ENCODE assay signal across 36 cellular contexts in genomic region chr12:112527501-112527900, GRCh38.
DNase-seq lines count a peak whose midpoint lies in the region; ATAC-seq, FAIRE-seq and TF ChIP-seq lines count a peak whose summit lies in the region.
"Had no signal": no experiment of that assay in that cellular context is flagged by ENCODE, and none has a peak within 500 bp of the region (broad histone marks: within the 10 kb centered on the region; RNA-seq: fewer than 3 reads in every experiment).

No MANE protein-coding gene starts in this region.

- peak; percentile 54 for DNase-seq in NCI-H82 (lab: John Stamatoyannopoulos, UW)
- DNase-seq in NCI-H82 treated with DMSO at 0.1 percent for 48 hours (lab: John Stamatoyannopoulos, UW; ENCODE audit: unreplicated experiment) = no peak
- peak; percentile 60 to 83 for DNase-seq in SJSA1 (ENCODE audit: low read depth in 1 of 2, low spot score in 2 of 2)
- DNase-seq in K562 (ENCODE audit: extremely low read depth in 1 of 4, low spot score in 3 of 4) = peak in 1 of 4 experiments; percentile 28
- DNase-seq in stimulated activated naive B cell treated with anti-CD40 and anti-IgM and Interleukin-4, amounts not matched to agents 10 μg/mL and 1 μg/mL and 100 μg/mL, for 72 hours = no peak
- no peak for DNase-seq in dermis blood vessel endothelial cell
- no peak for DNase-seq in DMS53 (lab: John Stamatoyannopoulos, UW)
- DNase-seq: 8988T; ACHN; AML-193; BE2C; C1 segment of cervical spinal cord; Caco-2; Calu3; CD4-positive, alpha-beta memory T cell; CD4-positive, alpha-beta T cell; CD4-positive, CD25-positive, alpha-beta regulatory T cell; CD8-positive, alpha-beta memory T cell; CD8-positive, alpha-beta T cell; COR-L47; DMS 273 treated with DMSO at 0.1 percent for 48 hours; DMS153; DMS79; DMS79 treated with DMSO at 0.1 percent for 48 hours; DND-41; EL had no signal

- intact Hi-C loops in K562 (cut with micrococcal nuclease) = no loop called here

- no peak for FAIRE-seq in K562 (lab: Jason Lieb, UNC)
- FAIRE-seq: A204.1, A549, D721Med had no signal

- H3K4me2 ChIP-seq in K562 (ENCODE audit: insufficient read depth, low read length) = no peak overlapping the region
- H3K4me2 ChIP-seq: A549; BLaER1; BLaER1 treated with 17β-estradiol and CSF1 and Interleukin-3, amounts not matched to agents 10 nM and 100 nM had no signal

- CTCF ChIA-PET in K562 (lab: Yijun Ruan, JAX; ENCODE audit: low intra/inter-chr PET ratio) = no interaction called here

- H3K27ac ChIP-seq in SJSA1 (no peak overlapping the region), K562 (ENCODE audit: extremely low read depth, low read depth, low read length) (no peak overlapping the region)
- H3K27ac ChIP-seq: 22Rv1; A549; BLaER1; BLaER1 treated with 17β-estradiol and CSF1 and Interleukin-3, amounts not matched to agents 10 nM and 100 nM; C4-2B had no signal

- H3K4me3 Mint-ChIP-seq in stimulated activated naive B cell treated with anti-CD40 and anti-IgM and Interleukin-4, amounts not matched to agents 10 μg/mL and 1 μg/mL and 100 μg/mL, for 72 hours = no peak overlapping the region
- H3K4me3 Mint-ChIP-seq: B cell; CD14-positive monocyte; CD4-positive, alpha-beta memory T cell; CD4-positive, alpha-beta T cell; CD4-positive, CD25-positive, alpha-beta regulatory T cell; CD8-positive, alpha-beta memory T cell; CD8-positive, alpha-beta T cell had no signal

- no peaks in the 10 kb centered on the region for H3K79me2 ChIP-seq in K562 (ENCODE audit: control insufficient read depth, insufficient read depth, low read length)

- peak overlapping the region; percentile 60 for H3K27ac Mint-ChIP-seq in stimulated activated naive B cell treated with anti-CD40 and anti-IgM and Interleukin-4, amounts not matched to agents 10 μg/mL and 1 μg/mL and 100 μg/mL, for 72 hours
- H3K27ac Mint-ChIP-seq: B cell; CD4-positive, alpha-beta T cell; CD4-positive, CD25-positive, alpha-beta regulatory T cell; CD8-positive, alpha-beta T cell had no signal

- H3K9me3 ChIP-seq in SJSA1 (replicated peaks) = peaks cover 42% of the 10 kb centered on the region
- H3K9me3 ChIP-seq in K562 (replicated peaks; ENCODE audit: control insufficient read depth, insufficient read depth, low read depth, low read length) = no peaks in the 10 kb centered on the region
- H3K9me3 ChIP-seq: A549, BE2C, BLaER1, Caco-2 had no signal

- no peaks in the 10 kb centered on the region for H3K4me1 Mint-ChIP-seq in stimulated activated naive B cell treated with anti-CD40 and anti-IgM and Interleukin-4, amounts not matched to agents 10 μg/mL and 1 μg/mL and 100 μg/mL, for 72 hours
- H3K4me1 Mint-ChIP-seq: B cell; CD14-positive monocyte; CD4-positive, alpha-beta memory T cell; CD4-positive, CD25-positive, alpha-beta regulatory T cell; CD8-positive, alpha-beta memory T cell had no signal

- TF ChIP-seq CTCF in K562 (IDR thresholded peaks at IDR 0.05 in 2 of 3, conservative IDR thresholded peaks at IDR 0.05 in 1 of 3; ENCODE audit: insufficient read depth in 2 of 3, low read depth in 1 of 3, low read length in 3 of 3) = no peak

- no TSS peak for BruUV-seq in K562 (replicated peaks; lab: Mats Ljungman, UMichigan)

- H3K9me3 Mint-ChIP-seq in stimulated activated naive B cell treated with anti-CD40 and anti-IgM and Interleukin-4, amounts not matched to agents 10 μg/mL and 1 μg/mL and 100 μg/mL, for 72 hours = peaks cover 0 to 7% of the 10 kb centered on the region in 2 donors
- H3K9me3 Mint-ChIP-seq: CD4-positive, alpha-beta memory T cell; CD4-positive, alpha-beta T cell; CD8-positive, alpha-beta memory T cell; CD8-positive, alpha-beta T cell had no signal

- H2AFZ ChIP-seq in K562 (ENCODE audit: low read depth, low read length) = 0 out of 2 replicates have a peak overlapping the region, but pooled peaks have one; percentile 51

- peaks cover 27% of the 10 kb centered on the region for H3K27me3 ChIP-seq in SJSA1 (replicated peaks)
- H3K27me3 ChIP-seq in K562 (ENCODE audit: control insufficient read depth in 2 of 2, insufficient read depth in 2 of 2, low read length in 2 of 2) = peaks cover 6 to 22% of the 10 kb centered on the region in 2 experiments; a peak in 4 of 5 replicates
- H3K27me3 ChIP-seq: BE2C; BLaER1; BLaER1 treated with 17β-estradiol and CSF1 and Interleukin-3, amounts not matched to agents 10 nM and 100 nM had no signal

- TF ChIP-seq RAD21 in K562 (CRISPR knock-in tag; conservative IDR thresholded peaks at IDR 0.05 in 1 of 2, IDR thresholded peaks at IDR 0.05 in 1 of 2) = no peak

- in situ Hi-C loops in K562 (cut with MboI) = no loop called here

- TF ChIP-seq POLR2A in K562 (conservative IDR thresholded peaks at IDR 0.05) = no peak

- TF ChIP-seq EP300 in K562 (IDR thresholded peaks at IDR 0.05; ENCODE audit: low read length) = no peak

- H3K36me3 Mint-ChIP-seq in stimulated activated naive B cell treated with anti-CD40 and anti-IgM and Interleukin-4, amounts not matched to agents 10 μg/mL and 1 μg/mL and 100 μg/mL, for 72 hours = no peaks in the 10 kb centered on the region
- H3K36me3 Mint-ChIP-seq: CD14-positive monocyte; CD4-positive, alpha-beta memory T cell; CD8-positive, alpha-beta T cell had no signal

- H3K4me3 ChIP-seq in SJSA1 = no peak overlapping the region
- H3K4me3 ChIP-seq in K562 = no peak overlapping the region
- H3K4me3 ChIP-seq: A549; BLaER1; BLaER1 treated with 17β-estradiol and CSF1 and Interleukin-3, amounts not matched to agents 10 nM and 100 nM had no signal

- H3K36me3 ChIP-seq in SJSA1 = no peaks in the 10 kb centered on the region
- no peaks in the 10 kb centered on the region for H3K36me3 ChIP-seq in K562 (ENCODE audit: control insufficient read depth, insufficient read depth, low read length)
- H3K36me3 ChIP-seq: BE2C; BLaER1; BLaER1 treated with 17β-estradiol and CSF1 and Interleukin-3, amounts not matched to agents 10 nM and 100 nM had no signal

- 0% methylated on average over 4 of the region's 4 CpGs for WGBS in K562 (ENCODE audit: insufficient coverage, low coverage, missing lambda C conversion rate)

- POLR2A ChIA-PET in K562 (lab: Yijun Ruan, JAX) = interaction anchor here (0.6 kb wide), 2 partner anchors 9 to 692 kb away, joined by 3 read pairs; no protein-coding TSS in a partner anchor

- no peaks in the 10 kb centered on the region for H3K9me1 ChIP-seq in K562 (ENCODE audit: control insufficient read depth, insufficient read depth, low read length)

- peak; percentile 69 for ATAC-seq in K562
- no peak for ATAC-seq in stimulated activated naive B cell treated with anti-CD40 and anti-IgM and Interleukin-4, amounts not matched to agents 10 μg/mL and 1 μg/mL and 100 μg/mL, for 72 hours (replicated peaks)
- ATAC-seq in SK-N-SH treated with all-trans-retinoic acid at 6 μM for 48 hours = no peak
- ATAC-seq: CD8-positive, alpha-beta T cell had no signal

- H4K20me1 ChIP-seq in K562 (replicated peaks; ENCODE audit: control insufficient read depth, insufficient read depth, low read length) = no peaks in the 10 kb centered on the region
- H4K20me1 ChIP-seq: BLaER1; BLaER1 treated with 17β-estradiol and CSF1 and Interleukin-3, amounts not matched to agents 10 nM and 100 nM had no signal

- H3K27me3 Mint-ChIP-seq in stimulated activated naive B cell treated with anti-CD40 and anti-IgM and Interleukin-4, amounts not matched to agents 10 μg/mL and 1 μg/mL and 100 μg/mL, for 72 hours = peaks cover 0 to 4% of the 10 kb centered on the region in 2 donors
- H3K27me3 Mint-ChIP-seq: CD4-positive, alpha-beta memory T cell; CD4-positive, alpha-beta T cell had no signal

- H3K9ac ChIP-seq in K562 (ENCODE audit: insufficient read depth in 1 of 2, low read depth in 2 of 2, low read length in 2 of 2) = no peak overlapping the region; a peak in 1 of 4 replicates
- H3K9ac ChIP-seq: BLaER1; BLaER1 treated with 17β-estradiol and CSF1 and Interleukin-3, amounts not matched to agents 10 nM and 100 nM had no signal

- H3K4me1 ChIP-seq in SJSA1 (replicated peaks) (no peaks in the 10 kb centered on the region), K562 (replicated peaks in 1 of 2; ENCODE audit: control insufficient read depth in 2 of 2, insufficient read depth in 2 of 2, low read length in 2 of 2) (no peaks in the 10 kb centered on the region)
- H3K4me1 ChIP-seq: A549, BE2C, BLaER1, Caco-2 had no signal

TF ChIP-seq in K562, 482 proteins besides CTCF, POLR2A, EP300 and RAD21 (continues in another document):
- no peak for TF ChIP-seq TCF3 (CRISPR knock-in tag; IDR thresholded peaks at IDR 0.05)
- no peak for TF ChIP-seq TCF7 (IDR thresholded peaks at IDR 0.05; ENCODE audit: borderline replicate concordance)
- TF ChIP-seq ZNF644 (tag; IDR thresholded peaks at IDR 0.05; ENCODE audit: low read depth) = no peak
- no peak for TF ChIP-seq ZNF668 (CRISPR knock-in tag; IDR thresholded peaks at IDR 0.05)
- TF ChIP-seq XRCC4 (IDR thresholded peaks at IDR 0.05; ENCODE audit: extremely low read depth, insufficient read depth, insufficient read length) = no peak

TF ChIP-seq in SK-N-SH treated with all-trans-retinoic acid at 6 μM for 48 hours, 23 proteins besides CTCF, POLR2A, EP300 and RAD21 (continues in another document):
- TF ChIP-seq CREB5 (CRISPR knock-in tag; IDR thresholded peaks at IDR 0.05; ENCODE audit: low read depth) (no peak), TCF4 (CRISPR knock-in tag; IDR thresholded peaks at IDR 0.05; ENCODE audit: borderline replicate concordance) (no peak)

Comparison
In these comparisons a context has a peak if more than half of its experiments do, and no peak if none do; other contexts are left out.
1. DNase-seq: peak in NCI-H82 (single experiment) and SJSA1 (2 of 2); none in NCI-H82 treated with DMSO at 0.1 percent for 48 hours (single experiment), stimulated activated naive B cell treated with anti-CD40 and anti-IgM and Interleukin-4, amounts not matched to agents 10 μg/mL and 1 μg/mL and 100 μg/mL, for 72 hours (single experiment), dermis blood vessel endothelial cell (single experiment) and DMS53 (single experiment).